10 cellular contexts compared by ENCODE assay signal in genomic region chr12:110565919-110566871, GRCh38. TPM values are rescaled to one million over a fixed set of nuclear protein-coding genes. Genes with fewer than 3 reads are reported as not detected.
DNase-seq lines count a peak whose midpoint lies in the region; ATAC-seq and TF ChIP-seq lines count a peak whose summit lies in the region.
"Had no signal": no experiment of that assay in that cellular context is flagged by ENCODE, and none has a peak within 500 bp of the region (broad histone marks: within the 10 kb centered on the region; RNA-seq: fewer than 3 reads in every experiment).

No MANE protein-coding gene starts in this region.

- peaks cover 7% of the 10 kb centered on the region for H3K9me3 ChIP-seq in CD4-positive, alpha-beta T cell (ENCODE audit: control insufficient read depth, low read length)

- POLR2A ChIA-PET in CD4-positive, alpha-beta T cell (lab: Charles Lee): interaction anchor here (1.1 kb wide), 1 partner anchor 39 kb away, joined by 3 read pairs; no protein-coding TSS in a partner anchor

- H3K27ac Mint-ChIP-seq in CD4-positive, alpha-beta T cell: peak overlapping the region; percentile 97
- H3K27ac Mint-ChIP-seq in IgD-negative memory B cell: peak overlapping the region; percentile 2 to 84 (median 58)
- H3K27ac Mint-ChIP-seq in brain: peak overlapping the region in 3 of 5 experiments; percentile 2 to 83 (median 9)

- peaks cover 2% of the 10 kb centered on the region for H3K9me3 Mint-ChIP-seq in CD4-positive, alpha-beta T cell
- H3K9me3 Mint-ChIP-seq in IgD-negative memory B cell (peaks cover 0 to 8% (median 3%) of the 10 kb centered on the region in 3 donors), brain (peaks cover 5 to 20% (median 11%) of the 10 kb centered on the region in 5 experiments)

- peaks cover 31% of the 10 kb centered on the region for H3K36me3 Mint-ChIP-seq in CD4-positive, alpha-beta T cell (ENCODE audit: low read depth)
- H3K36me3 Mint-ChIP-seq in IgD-negative memory B cell: peaks cover 10% of the 10 kb centered on the region
- H3K36me3 Mint-ChIP-seq in brain: peaks cover 21% of the 10 kb centered on the region

- no peak overlapping the region for H3K27ac ChIP-seq in CD4-positive, alpha-beta T cell (ENCODE audit: low read depth, low read length)
- H3K27ac ChIP-seq: thoracic aorta had no signal

- intact Hi-C loops in CD4-positive, alpha-beta T cell (cut with DNase I, micrococcal nuclease): no loop called here

- no peaks in the 10 kb centered on the region for H3K27me3 ChIP-seq in CD4-positive, alpha-beta T cell (ENCODE audit: control insufficient read depth, insufficient read depth, low read length)

- H3K4me1 Mint-ChIP-seq in CD4-positive, alpha-beta T cell (ENCODE audit: low read depth): peaks cover 63% of the 10 kb centered on the region
- peaks cover 44 to 55% (median 49%) of the 10 kb centered on the region in 3 donors for H3K4me1 Mint-ChIP-seq in IgD-negative memory B cell
- peaks cover 43% of the 10 kb centered on the region for H3K4me1 Mint-ChIP-seq in brain

- no peak overlapping the region for H3K4me3 Mint-ChIP-seq in CD4-positive, alpha-beta T cell
- peak overlapping the region in 2 of 4 donors; percentile 28 to 59 for H3K4me3 Mint-ChIP-seq in IgD-negative memory B cell
- no peak overlapping the region for H3K4me3 Mint-ChIP-seq in brain

- no peak for TF ChIP-seq CTCF in CD4-positive, alpha-beta T cell (IDR thresholded peaks at IDR 0.05)
- TF ChIP-seq CTCF in brain (conservative IDR thresholded peaks at IDR 0.05): no peak

- CTCF ChIA-PET in CD4-positive, alpha-beta T cell (lab: Charles Lee): interaction anchor here (0.6 to 1.3 kb wide), 3 partner anchors 10 to 16 kb away, joined by 3 to 4 read pairs (median 3); no protein-coding TSS in a partner anchor

- no peaks in the 10 kb centered on the region for H3K27me3 Mint-ChIP-seq in CD4-positive, alpha-beta T cell
- H3K27me3 Mint-ChIP-seq in IgD-negative memory B cell: no peaks in the 10 kb centered on the region
- no peaks in the 10 kb centered on the region for H3K27me3 Mint-ChIP-seq in brain

- ATAC-seq in CD4-positive, alpha-beta T cell (ENCODE audit: poor library complexity): no peak
- no peak for ATAC-seq in GM18502 (IDR thresholded peaks at IDR 0.05; ENCODE audit: poor library complexity, unreplicated experiment)

- DNase-seq in CD4-positive, alpha-beta T cell: no peak
- DNase-seq in midbrain (lab: John Stamatoyannopoulos, UW): peak; percentile 61
- no peak for DNase-seq in islet precursor cell
- no peak for DNase-seq in Kasumi-1 (lab: John Stamatoyannopoulos, UW)
- no peak for DNase-seq in hepatic stellate cell (ENCODE audit: low spot score)
- DNase-seq: small intestine had no signal

RNA-seq across cellular contexts. Expression of gene PPTC7, which starts 16.9 kb away (rescaled TPM):
- 10 to 100 TPM; 53.8 to 54.8 TPM for total RNA-seq in CD4-positive, alpha-beta T cell
- 10.1 TPM for polyA plus RNA-seq in IgD-negative memory B cell
- polyA plus RNA-seq in brain (ENCODE audit: insufficient read depth, low read depth, low replicate concordance): 4.3 TPM

RNA-seq across cellular contexts. Expression of gene TCTN1, which starts 47.7 kb away (rescaled TPM):
- 1 to 10 TPM; 5.0 to 5.5 TPM for total RNA-seq in CD4-positive, alpha-beta T cell
- polyA plus RNA-seq in IgD-negative memory B cell: 24.2 TPM
- polyA plus RNA-seq in brain (ENCODE audit: insufficient read depth, low read depth, low replicate concordance): 27.9 TPM

Comparison
In these comparisons a context has a peak if more than half of its experiments do, and no peak if none do; other contexts are left out.
1. H3K27ac Mint-ChIP-seq: peak in every context shown above with its lines; median percentile 97 in CD4-positive, alpha-beta T cell; 58 in IgD-negative memory B cell; 9 in brain.